In genomic region chr17:77717941-77718668, GRCh38 we compare ENCODE assay signal across 1 cellular context.
TF ChIP-seq lines count a peak whose summit lies in the region.

No MANE protein-coding gene starts in this region.

TF ChIP-seq in IMR-90, 13 proteins besides CTCF, POLR2A, EP300 and RAD21 (continued from another document):
- no peak for TF ChIP-seq ELK1 (IDR thresholded peaks at IDR 0.05; ENCODE audit: borderline replicate concordance, low read depth, low read length)
- TF ChIP-seq MAFK (IDR thresholded peaks at IDR 0.05; ENCODE audit: low read depth, low read length): no peak
